Comparison of ENCODE assay signal across 1 cellular context in genomic region chr2:240430595-240430994, GRCh38.
TF ChIP-seq lines count a peak whose summit lies in the region.

No MANE protein-coding gene starts in this region.

TF ChIP-seq in WTC11, 78 proteins besides CTCF, POLR2A, EP300 and RAD21 (continued from another document):
- no peak for TF ChIP-seq CDX4 (CRISPR knock-in tag; IDR thresholded peaks at IDR 0.05; ENCODE audit: borderline replicate concordance)
